Comparison of ENCODE assay signal across 9 cellular contexts in genomic region chr3:124845406-124845805, GRCh38. TPM values are rescaled to one million over a fixed set of nuclear protein-coding genes. Genes with fewer than 3 reads are reported as not detected.
DNase-seq lines count a peak whose midpoint lies in the region; ATAC-seq, FAIRE-seq and TF ChIP-seq lines count a peak whose summit lies in the region.
"Had no signal": no experiment of that assay in that cellular context is flagged by ENCODE, and none has a peak within 500 bp of the region (broad histone marks: within the 10 kb centered on the region; RNA-seq: fewer than 3 reads in every experiment).

No MANE protein-coding gene starts in this region.

- H3K9me3 ChIP-seq in left lung: no peaks in the 10 kb centered on the region
- H3K9me3 ChIP-seq in thymus (ENCODE audit: control insufficient read depth): no peaks in the 10 kb centered on the region

- H3K4me3 ChIP-seq in bronchial epithelial cell (ENCODE audit: low read depth, low read length) (no peak overlapping the region), left lung (no peak overlapping the region), thymus (ENCODE audit: low read length) (no peak overlapping the region)

- H3K9me3 Mint-ChIP-seq in HFFc6: no peaks in the 10 kb centered on the region
- H3K9me3 Mint-ChIP-seq: natural killer cell treated with Interleukin-12 subunit alpha and Interleukin-12 subunit beta and Interleukin-15 and Interleukin-18, amount 100 ng/mL, for 72 hours had no signal

- TF ChIP-seq CTCF in HFFc6 (IDR thresholded peaks at IDR 0.05) (no peak), bronchial epithelial cell (IDR thresholded peaks at IDR 0.05; ENCODE audit: insufficient read depth, low read length, severe bottlenecking) (no peak), left lung (IDR thresholded peaks at IDR 0.05) (no peak)

- H3K27ac ChIP-seq in left lung: peak overlapping the region; percentile 45 to 68
- peak overlapping the region; percentile 6 for H3K27ac ChIP-seq in thymus (ENCODE audit: low read depth)

- peaks cover 71% of the 10 kb centered on the region for H3K4me1 Mint-ChIP-seq in HFFc6 (ENCODE audit: low read depth)

- H3K4me3 Mint-ChIP-seq in HFFc6: peak overlapping the region; percentile 64
- H3K4me3 Mint-ChIP-seq: natural killer cell treated with Interleukin-12 subunit alpha and Interleukin-12 subunit beta and Interleukin-15 and Interleukin-18, amount 100 ng/mL, for 72 hours had no signal

- WGBS in thymus: 77% methylated on average over 5 of the region's 5 CpGs

- H3K4me1 ChIP-seq in left lung (peaks cover 9 to 11% of the 10 kb centered on the region in 2 donors), thymus (ENCODE audit: control insufficient read depth, insufficient read depth, low read length) (no peaks in the 10 kb centered on the region)

- intact Hi-C loops in left lung (cut with DNase I): no loop called here

- DNase-seq in HFFc6: peak; percentile 92
- peak; percentile 91 for DNase-seq in bronchial epithelial cell (ENCODE audit: low read depth)
- no peak for DNase-seq in left lung
- DNase-seq in stimulated activated naive CD4-positive, alpha-beta T cell treated with Interleukin-2 at 50 U/mL for 16 hours (lab: John Stamatoyannopoulos, UW): no peak
- DNase-seq in RPMI8226: no peak

- peaks cover 1% of the 10 kb centered on the region; the same call in 1 of the 2 replicates for H3K27me3 Mint-ChIP-seq in HFFc6 (ENCODE audit: insufficient read depth)

- FAIRE-seq in bronchial epithelial cell (lab: Jason Lieb, UNC): no peak

- peaks cover 64% of the 10 kb centered on the region for H3K36me3 Mint-ChIP-seq in HFFc6 (ENCODE audit: low read depth)
- H3K36me3 Mint-ChIP-seq: natural killer cell treated with Interleukin-12 subunit alpha and Interleukin-12 subunit beta and Interleukin-15 and Interleukin-18, amount 100 ng/mL, for 72 hours had no signal

- ATAC-seq in left lung: peak; percentile 89
- ATAC-seq in activated CD4-positive, CD25-positive, alpha-beta regulatory T cell treated with anti-CD3 and anti-CD28 coated beads, Interleukin-2, amount 50 U/mL, for 24 hours: no peak
- no peak for ATAC-seq in GM18870 (IDR thresholded peaks at IDR 0.05; ENCODE audit: unreplicated experiment)
- ATAC-seq: natural killer cell treated with Interleukin-12 subunit alpha and Interleukin-12 subunit beta and Interleukin-15 and Interleukin-18, amount 100 ng/mL, for 72 hours had no signal

- peak overlapping the region; percentile 97 for H3K27ac Mint-ChIP-seq in HFFc6
- H3K27ac Mint-ChIP-seq: natural killer cell treated with Interleukin-12 subunit alpha and Interleukin-12 subunit beta and Interleukin-15 and Interleukin-18, amount 100 ng/mL, for 72 hours had no signal

- no peaks in the 10 kb centered on the region for H3K27me3 ChIP-seq in bronchial epithelial cell (ENCODE audit: control insufficient read depth, insufficient read depth, low read length)
- H3K27me3 ChIP-seq in left lung: no peaks in the 10 kb centered on the region
- no peaks in the 10 kb centered on the region for H3K27me3 ChIP-seq in thymus (ENCODE audit: control insufficient read depth, insufficient read depth)

- peaks cover 1% of the 10 kb centered on the region for H3K36me3 ChIP-seq in bronchial epithelial cell (ENCODE audit: control insufficient read depth, insufficient read depth, low read length)
- H3K36me3 ChIP-seq in left lung: no peaks in the 10 kb centered on the region
- H3K36me3 ChIP-seq in thymus (ENCODE audit: control insufficient read depth, insufficient read depth): no peaks in the 10 kb centered on the region

RNA-seq across cellular contexts. Expression of gene ITGB5, which starts 41.8 kb away (rescaled TPM):
- total RNA-seq in HFFc6 (2021; fragmentation: NEBNext Ultra II Directional; extraction: Animal tissue kit (Norgen Biotek cat#: 25700)): 100 to 1,000 TPM; 203 to 332 (median 220) TPM
- 141 and 150 TPM in 2 replicates for total RNA-seq in bronchial epithelial cell
- total RNA-seq in left lung: 100 to 1,000 TPM in 1 of 2 donors, 10 to 100 TPM in 1; 94.0 to 142 TPM
- polyA plus RNA-seq in thymus: 16.9 TPM

Comparison
In these comparisons a context has a peak if more than half of its experiments do, and no peak if none do; other contexts are left out.
1. DNase-seq: peak in HFFc6 (single experiment) and bronchial epithelial cell (single experiment); none in left lung (0 of 2), stimulated activated naive CD4-positive, alpha-beta T cell treated with Interleukin-2 at 50 U/mL for 16 hours (single experiment) and RPMI8226 (single experiment).